1 cellular context compared by ENCODE assay signal in genomic region chr11:118998822-118999221, GRCh38.
TF ChIP-seq lines count a peak whose summit lies in the region.

No MANE protein-coding gene starts in this region.

TF ChIP-seq in K562, 482 proteins besides CTCF, POLR2A, EP300 and RAD21 (continues in another document):
- no peak for TF ChIP-seq ZNF57 (CRISPR knock-in tag; IDR thresholded peaks at IDR 0.05)
- TF ChIP-seq ZNF431 (CRISPR knock-in tag; IDR thresholded peaks at IDR 0.05), result 0 out of 2 replicates have a peak, but pooled peaks have one; percentile 0
- no peak for TF ChIP-seq NCOA2 (IDR thresholded peaks at IDR 0.05; ENCODE audit: partially characterized antibody in 2 of 2)
- no peak for TF ChIP-seq EGR1 (conservative IDR thresholded peaks at IDR 0.05)
- peak; percentile 62; the same call in 1 of the 2 replicates for TF ChIP-seq SMARCE1 (IDR thresholded peaks at IDR 0.05)
- TF ChIP-seq, protein P1, sequence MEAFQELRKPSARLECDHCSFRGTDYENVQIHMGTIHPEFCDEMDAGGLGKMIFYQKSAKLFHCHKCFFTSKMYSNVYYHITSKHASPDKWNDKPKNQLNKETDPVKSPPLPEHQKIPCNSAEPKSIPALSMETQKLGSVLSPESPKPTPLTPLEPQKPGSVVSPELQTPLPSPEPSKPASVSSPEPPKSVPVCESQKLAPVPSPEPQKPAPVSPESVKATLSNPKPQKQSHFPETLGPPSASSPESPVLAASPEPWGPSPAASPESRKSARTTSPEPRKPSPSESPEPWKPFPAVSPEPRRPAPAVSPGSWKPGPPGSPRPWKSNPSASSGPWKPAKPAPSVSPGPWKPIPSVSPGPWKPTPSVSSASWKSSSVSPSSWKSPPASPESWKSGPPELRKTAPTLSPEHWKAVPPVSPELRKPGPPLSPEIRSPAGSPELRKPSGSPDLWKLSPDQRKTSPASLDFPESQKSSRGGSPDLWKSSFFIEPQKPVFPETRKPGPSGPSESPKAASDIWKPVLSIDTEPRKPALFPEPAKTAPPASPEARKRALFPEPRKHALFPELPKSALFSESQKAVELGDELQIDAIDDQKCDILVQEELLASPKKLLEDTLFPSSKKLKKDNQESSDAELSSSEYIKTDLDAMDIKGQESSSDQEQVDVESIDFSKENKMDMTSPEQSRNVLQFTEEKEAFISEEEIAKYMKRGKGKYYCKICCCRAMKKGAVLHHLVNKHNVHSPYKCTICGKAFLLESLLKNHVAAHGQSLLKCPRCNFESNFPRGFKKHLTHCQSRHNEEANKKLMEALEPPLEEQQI (IDR thresholded peaks at IDR 0.05), result no peak
- no peak for TF ChIP-seq CREB3 (tag; conservative IDR thresholded peaks at IDR 0.05; ENCODE audit: low read depth)
- no peak for TF ChIP-seq POU5F1 (IDR thresholded peaks at IDR 0.05; ENCODE audit: borderline replicate concordance, low read depth, low read length, partially characterized antibody)
- TF ChIP-seq NFYB (IDR thresholded peaks at IDR 0.05; ENCODE audit: extremely low read depth, insufficient read length), result no peak
- TF ChIP-seq, protein P2, sequence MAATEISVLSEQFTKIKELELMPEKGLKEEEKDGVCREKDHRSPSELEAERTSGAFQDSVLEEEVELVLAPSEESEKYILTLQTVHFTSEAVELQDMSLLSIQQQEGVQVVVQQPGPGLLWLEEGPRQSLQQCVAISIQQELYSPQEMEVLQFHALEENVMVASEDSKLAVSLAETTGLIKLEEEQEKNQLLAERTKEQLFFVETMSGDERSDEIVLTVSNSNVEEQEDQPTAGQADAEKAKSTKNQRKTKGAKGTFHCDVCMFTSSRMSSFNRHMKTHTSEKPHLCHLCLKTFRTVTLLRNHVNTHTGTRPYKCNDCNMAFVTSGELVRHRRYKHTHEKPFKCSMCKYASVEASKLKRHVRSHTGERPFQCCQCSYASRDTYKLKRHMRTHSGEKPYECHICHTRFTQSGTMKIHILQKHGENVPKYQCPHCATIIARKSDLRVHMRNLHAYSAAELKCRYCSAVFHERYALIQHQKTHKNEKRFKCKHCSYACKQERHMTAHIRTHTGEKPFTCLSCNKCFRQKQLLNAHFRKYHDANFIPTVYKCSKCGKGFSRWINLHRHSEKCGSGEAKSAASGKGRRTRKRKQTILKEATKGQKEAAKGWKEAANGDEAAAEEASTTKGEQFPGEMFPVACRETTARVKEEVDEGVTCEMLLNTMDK (IDR thresholded peaks at IDR 0.05; ENCODE audit: borderline replicate concordance, insufficient read depth, low read depth, low read length, poor library complexity, severe bottlenecking), result no peak
- peak; percentile 72 for TF ChIP-seq DPF2 (IDR thresholded peaks at IDR 0.05)
- no peak for TF ChIP-seq NONO (IDR thresholded peaks at IDR 0.05; ENCODE audit: low read depth in 2 of 2, low read length in 1 of 2)
- peak; percentile 91 for TF ChIP-seq JUND (IDR thresholded peaks at IDR 0.05; ENCODE audit: borderline replicate concordance, low read depth, low read length)
- TF ChIP-seq JUND (tag; IDR thresholded peaks at IDR 0.05; ENCODE audit: borderline replicate concordance, low read depth, low read length), result peak; percentile 91; the same call in 2 of the 3 replicates
- no peak for TF ChIP-seq CBX5 (IDR thresholded peaks at IDR 0.05; ENCODE audit: borderline replicate concordance, low read depth)
- TF ChIP-seq FOXA1 (IDR thresholded peaks at IDR 0.05; ENCODE audit: borderline replicate concordance), result no peak
- 0 out of 2 replicates have a peak, but pooled peaks have one; percentile 11 for TF ChIP-seq MXI1 (IDR thresholded peaks at IDR 0.05; ENCODE audit: low read depth, low read length)
- TF ChIP-seq JUN (IDR thresholded peaks at IDR 0.05; ENCODE audit: borderline replicate concordance, low read depth, low read length), result 0 out of 2 replicates have a peak, but pooled peaks have one; percentile 30
- no peak for TF ChIP-seq JUN (CRISPR knock-in tag; IDR thresholded peaks at IDR 0.05; ENCODE audit: borderline replicate concordance)
- TF ChIP-seq RHOXF2B (CRISPR knock-in tag; conservative IDR thresholded peaks at IDR 0.05), result no peak
- TF ChIP-seq TEAD4 (IDR thresholded peaks at IDR 0.05; ENCODE audit: low read length), result peak; percentile 64
- TF ChIP-seq TEAD4 (CRISPR knock-in tag; IDR thresholded peaks at IDR 0.05; ENCODE audit: borderline replicate concordance), result no peak
- 0 out of 2 replicates have a peak, but pooled peaks have one; percentile 30 for TF ChIP-seq ARID1B (IDR thresholded peaks at IDR 0.05)
- TF ChIP-seq TEAD1 (CRISPR knock-in tag; IDR thresholded peaks at IDR 0.05), result peak; percentile 27 to 48; a peak in 1 of 4 replicates
- TF ChIP-seq, protein P3, sequence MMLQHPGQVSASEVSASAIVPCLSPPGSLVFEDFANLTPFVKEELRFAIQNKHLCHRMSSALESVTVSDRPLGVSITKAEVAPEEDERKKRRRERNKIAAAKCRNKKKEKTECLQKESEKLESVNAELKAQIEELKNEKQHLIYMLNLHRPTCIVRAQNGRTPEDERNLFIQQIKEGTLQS (IDR thresholded peaks at IDR 0.05), result peak; percentile 89
- TF ChIP-seq, protein P3 (CRISPR knock-in tag; conservative IDR thresholded peaks at IDR 0.05), result no peak
- TF ChIP-seq GTF3C2 (IDR thresholded peaks at IDR 0.05; ENCODE audit: borderline replicate concordance, extremely low read depth, insufficient read length), result no peak
- TF ChIP-seq ZNF232 (CRISPR knock-in tag; IDR thresholded peaks at IDR 0.05), result no peak
- TF ChIP-seq, protein P4, sequence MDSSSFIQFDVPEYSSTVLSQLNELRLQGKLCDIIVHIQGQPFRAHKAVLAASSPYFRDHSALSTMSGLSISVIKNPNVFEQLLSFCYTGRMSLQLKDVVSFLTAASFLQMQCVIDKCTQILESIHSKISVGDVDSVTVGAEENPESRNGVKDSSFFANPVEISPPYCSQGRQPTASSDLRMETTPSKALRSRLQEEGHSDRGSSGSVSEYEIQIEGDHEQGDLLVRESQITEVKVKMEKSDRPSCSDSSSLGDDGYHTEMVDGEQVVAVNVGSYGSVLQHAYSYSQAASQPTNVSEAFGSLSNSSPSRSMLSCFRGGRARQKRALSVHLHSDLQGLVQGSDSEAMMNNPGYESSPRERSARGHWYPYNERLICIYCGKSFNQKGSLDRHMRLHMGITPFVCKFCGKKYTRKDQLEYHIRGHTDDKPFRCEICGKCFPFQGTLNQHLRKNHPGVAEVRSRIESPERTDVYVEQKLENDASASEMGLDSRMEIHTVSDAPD (CRISPR knock-in tag; IDR thresholded peaks at IDR 0.05), result no peak
- no peak for TF ChIP-seq POLR2G (IDR thresholded peaks at IDR 0.05; ENCODE audit: low read depth, low read length)
- no peak for TF ChIP-seq TRIM25 (IDR thresholded peaks at IDR 0.05; ENCODE audit: borderline replicate concordance)
- TF ChIP-seq E2F4 (CRISPR knock-in tag; IDR thresholded peaks at IDR 0.05; ENCODE audit: low read depth), result no peak
- no peak for TF ChIP-seq RREB1 (CRISPR knock-in tag; IDR thresholded peaks at IDR 0.05)
- TF ChIP-seq NR2C2 (CRISPR knock-in tag; IDR thresholded peaks at IDR 0.05), result no peak
- TF ChIP-seq NR2C2 (tag; IDR thresholded peaks at IDR 0.05), result no peak
- TF ChIP-seq ZNF143 (CRISPR knock-in tag; IDR thresholded peaks at IDR 0.05), result no peak
- no peak for TF ChIP-seq STAT5B (CRISPR knock-in tag; IDR thresholded peaks at IDR 0.05)
